1 cellular context compared by ENCODE assay signal in genomic region chr2:208129804-208130712, GRCh38.
TF ChIP-seq lines count a peak whose summit lies in the region.

TSS of gene CRYGC (minus strand) at chr2:208129828. CDS start at chr2:208129792, 36 bp downstream.

TF ChIP-seq in SK-N-SH treated with all-trans-retinoic acid at 6 μM for 48 hours, 23 proteins besides CTCF, POLR2A, EP300 and RAD21 (continued from another document):
- TF ChIP-seq OSR1 (CRISPR knock-in tag; IDR thresholded peaks at IDR 0.05) = no peak
- no peak for TF ChIP-seq CSDC2 (CRISPR knock-in tag; IDR thresholded peaks at IDR 0.05)
- 0 out of 2 replicates have a peak, but pooled peaks have one; percentile 11 for TF ChIP-seq ZNF8 (CRISPR knock-in tag; IDR thresholded peaks at IDR 0.05)
- TF ChIP-seq ZFP30 (CRISPR knock-in tag; IDR thresholded peaks at IDR 0.05) = no peak
- no peak for TF ChIP-seq ARNTL (CRISPR knock-in tag; IDR thresholded peaks at IDR 0.05; ENCODE audit: borderline replicate concordance, low read depth)
- TF ChIP-seq, protein P1, sequence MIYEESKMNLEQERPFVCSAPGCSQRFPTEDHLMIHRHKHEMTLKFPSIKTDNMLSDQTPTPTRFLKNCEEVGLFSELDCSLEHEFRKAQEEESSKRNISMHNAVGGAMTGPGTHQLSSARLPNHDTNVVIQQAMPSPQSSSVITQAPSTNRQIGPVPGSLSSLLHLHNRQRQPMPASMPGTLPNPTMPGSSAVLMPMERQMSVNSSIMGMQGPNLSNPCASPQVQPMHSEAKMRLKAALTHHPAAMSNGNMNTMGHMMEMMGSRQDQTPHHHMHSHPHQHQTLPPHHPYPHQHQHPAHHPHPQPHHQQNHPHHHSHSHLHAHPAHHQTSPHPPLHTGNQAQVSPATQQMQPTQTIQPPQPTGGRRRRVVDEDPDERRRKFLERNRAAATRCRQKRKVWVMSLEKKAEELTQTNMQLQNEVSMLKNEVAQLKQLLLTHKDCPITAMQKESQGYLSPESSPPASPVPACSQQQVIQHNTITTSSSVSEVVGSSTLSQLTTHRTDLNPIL (CRISPR knock-in tag; IDR thresholded peaks at IDR 0.05; ENCODE audit: low read depth) = no peak
- peak; percentile 81; the same call in 1 of the 2 replicates for TF ChIP-seq SNAI2 (CRISPR knock-in tag; IDR thresholded peaks at IDR 0.05)
- TF ChIP-seq BACH2 (CRISPR knock-in tag; IDR thresholded peaks at IDR 0.05; ENCODE audit: borderline replicate concordance) = no peak
- TF ChIP-seq, protein P2, sequence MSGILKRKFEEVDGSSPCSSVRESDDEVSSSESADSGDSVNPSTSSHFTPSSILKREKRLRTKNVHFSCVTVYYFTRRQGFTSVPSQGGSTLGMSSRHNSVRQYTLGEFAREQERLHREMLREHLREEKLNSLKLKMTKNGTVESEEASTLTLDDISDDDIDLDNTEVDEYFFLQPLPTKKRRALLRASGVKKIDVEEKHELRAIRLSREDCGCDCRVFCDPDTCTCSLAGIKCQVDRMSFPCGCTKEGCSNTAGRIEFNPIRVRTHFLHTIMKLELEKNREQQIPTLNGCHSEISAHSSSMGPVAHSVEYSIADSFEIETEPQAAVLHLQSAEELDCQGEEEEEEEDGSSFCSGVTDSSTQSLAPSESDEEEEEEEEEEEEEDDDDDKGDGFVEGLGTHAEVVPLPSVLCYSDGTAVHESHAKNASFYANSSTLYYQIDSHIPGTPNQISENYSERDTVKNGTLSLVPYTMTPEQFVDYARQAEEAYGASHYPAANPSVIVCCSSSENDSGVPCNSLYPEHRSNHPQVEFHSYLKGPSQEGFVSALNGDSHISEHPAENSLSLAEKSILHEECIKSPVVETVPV (CRISPR knock-in tag; IDR thresholded peaks at IDR 0.05) = no peak
- 0 out of 2 replicates have a peak, but pooled peaks have one; percentile 12 for TF ChIP-seq ZFP3 (CRISPR knock-in tag; IDR thresholded peaks at IDR 0.05)
- TF ChIP-seq PPARA (CRISPR knock-in tag; IDR thresholded peaks at IDR 0.05; ENCODE audit: borderline replicate concordance) = no peak
- 0 out of 2 replicates have a peak, but pooled peaks have one; percentile 35 for TF ChIP-seq ESRRG (CRISPR knock-in tag; IDR thresholded peaks at IDR 0.05)
- TF ChIP-seq TOX (CRISPR knock-in tag; IDR thresholded peaks at IDR 0.05; ENCODE audit: borderline replicate concordance) = no peak
- 0 out of 2 replicates have a peak, but pooled peaks have one; percentile 53 for TF ChIP-seq PATZ1 (CRISPR knock-in tag; IDR thresholded peaks at IDR 0.05; ENCODE audit: borderline replicate concordance)
- TF ChIP-seq GLIS3 (CRISPR knock-in tag; IDR thresholded peaks at IDR 0.05) = no peak
- TF ChIP-seq ZC3H10 (CRISPR knock-in tag; IDR thresholded peaks at IDR 0.05) = peak; percentile 68
- no peak for TF ChIP-seq RARB (CRISPR knock-in tag; IDR thresholded peaks at IDR 0.05)
